7 cellular contexts compared by ENCODE assay signal in genomic region chr2:22361571-22361970, GRCh38.
"Had no signal": no experiment of that assay in that cellular context is flagged by ENCODE, and none has a peak within 500 bp of the region (broad histone marks: within the 10 kb centered on the region; RNA-seq: fewer than 3 reads in every experiment).

No MANE protein-coding gene starts in this region.

- H3K4me3 ChIP-seq: K562 had no signal

- H3K9ac ChIP-seq: KMS-11 had no signal

- H3K4me2 ChIP-seq: KMS-11 had no signal

- H3K27ac ChIP-seq: HL-60, KMS-11 had no signal

- FAIRE-seq: HTR-8/SVneo, K562 had no signal

- DNase-seq: IMR-90, KBM-7, KG1 had no signal

- ATAC-seq: K562 had no signal
